Comparison of ENCODE assay signal across 19 cellular contexts in the genomic region with DNA sequence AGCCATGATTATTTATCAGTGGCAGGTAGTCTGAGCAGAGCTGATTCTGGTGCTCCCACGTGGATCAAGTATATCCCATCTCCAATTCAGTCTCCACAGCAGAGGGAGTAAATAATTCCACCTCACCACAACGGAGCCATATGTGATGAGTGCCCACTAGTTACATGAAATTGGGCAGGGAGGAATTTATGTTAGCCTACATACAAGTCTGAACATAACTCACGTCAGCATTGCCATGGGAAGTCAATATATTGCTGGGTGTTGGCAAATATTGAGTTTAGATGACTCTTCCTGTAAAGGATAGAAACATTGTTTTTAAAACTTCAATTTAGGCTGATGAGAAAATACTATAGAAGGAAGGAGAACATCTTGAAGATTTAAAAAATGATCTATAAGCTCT.
DNase-seq lines count a peak whose midpoint lies in the region; ATAC-seq and TF ChIP-seq lines count a peak whose summit lies in the region.
"Had no signal": no experiment of that assay in that cellular context is flagged by ENCODE, and none has a peak within 500 bp of the region (broad histone marks: within the 10 kb centered on the region; RNA-seq: fewer than 3 reads in every experiment).

No MANE protein-coding gene starts in this region.

- H3K9ac ChIP-seq in mammary epithelial cell (ENCODE audit: insufficient read depth, low read length): no peak overlapping the region
- H3K9ac ChIP-seq: BLaER1 had no signal

- H3K4me1 ChIP-seq in mammary epithelial cell (ENCODE audit: insufficient read depth, low read length): no peaks in the 10 kb centered on the region
- no peaks in the 10 kb centered on the region for H3K4me1 ChIP-seq in mucosa of descending colon (ENCODE audit: low read depth)
- H3K4me1 ChIP-seq in left ventricle myocardium inferior: no peaks in the 10 kb centered on the region
- H3K4me1 ChIP-seq: BLaER1, Caco-2, HAP-1 had no signal

- DNase-seq in mammary epithelial cell: peak; percentile 24
- no peak for DNase-seq in MCF 10A (ENCODE audit: unreplicated experiment)
- DNase-seq in epithelial cell of prostate (ENCODE audit: low read depth, low spot score): peak; percentile 10
- DNase-seq in mucosa of descending colon: no peak
- no peak for DNase-seq in left ventricle myocardium inferior
- no peak for DNase-seq in nucleus accumbens (lab: John Stamatoyannopoulos, UW)
- DNase-seq: Caco-2; CD4-positive, CD25-positive, alpha-beta regulatory T cell; CD8-positive, alpha-beta T cell; DMS153; DND-41; GOT3; HFFc6 had no signal

- TF ChIP-seq CTCF in mammary epithelial cell (conservative IDR thresholded peaks at IDR 0.05 in 1 of 2, IDR thresholded peaks at IDR 0.05 in 1 of 2; ENCODE audit: extremely low read depth in 1 of 2, insufficient read depth in 1 of 2, low read depth in 1 of 2, low read length in 2 of 2): no peak
- TF ChIP-seq CTCF in MCF 10A (IDR thresholded peaks at IDR 0.05; ENCODE audit: unreplicated experiment): no peak
- no peak for TF ChIP-seq CTCF in mucosa of descending colon (IDR thresholded peaks at IDR 0.05)
- TF ChIP-seq CTCF in left ventricle myocardium inferior (IDR thresholded peaks at IDR 0.05; ENCODE audit: borderline replicate concordance): no peak

- H3K27ac ChIP-seq in mammary epithelial cell (ENCODE audit: insufficient read depth, low read depth, low read length): no peak overlapping the region
- no peak overlapping the region for H3K27ac ChIP-seq in epithelial cell of prostate
- no peak overlapping the region for H3K27ac ChIP-seq in left ventricle myocardium inferior (replicated peaks)
- H3K27ac ChIP-seq: 22Rv1, BLaER1, C4-2B had no signal

- no peaks in the 10 kb centered on the region for H3K36me3 Mint-ChIP-seq in MCF 10A (ENCODE audit: insufficient read depth, unreplicated experiment)

- no peaks in the 10 kb centered on the region for H4K20me1 ChIP-seq in mammary epithelial cell (ENCODE audit: insufficient read depth, low read length)
- H4K20me1 ChIP-seq: BLaER1 had no signal

- no peaks in the 10 kb centered on the region for H3K9me3 Mint-ChIP-seq in MCF 10A (ENCODE audit: unreplicated experiment)
- H3K9me3 Mint-ChIP-seq: CD8-positive, alpha-beta T cell; HFFc6 had no signal

- no peaks in the 10 kb centered on the region for H3K4me1 Mint-ChIP-seq in MCF 10A (ENCODE audit: insufficient read depth, unreplicated experiment)
- H3K4me1 Mint-ChIP-seq: B cell; CD4-positive, CD25-positive, alpha-beta regulatory T cell had no signal

- in situ Hi-C loops in mammary epithelial cell (cut with MboI; ENCODE audit: low sequenced_read_pairs in 2 of 2): no loop called here

- no peak overlapping the region for H3K27ac Mint-ChIP-seq in MCF 10A (ENCODE audit: low read depth, unreplicated experiment)
- H3K27ac Mint-ChIP-seq: B cell; CD8-positive, alpha-beta T cell; HFFc6 had no signal

- intact Hi-C loops in mammary epithelial cell (cut with micrococcal nuclease): no loop called here
- intact Hi-C loops in MCF 10A (cut with micrococcal nuclease): no loop called here
- intact Hi-C loops in mucosa of descending colon (cut with DNase I, micrococcal nuclease): no loop called here
- intact Hi-C loops in left ventricle myocardium inferior (cut with micrococcal nuclease): no loop called here

- no peaks in the 10 kb centered on the region for H3K27me3 Mint-ChIP-seq in MCF 10A (ENCODE audit: insufficient read depth, unreplicated experiment)
- H3K27me3 Mint-ChIP-seq: B cell; CD4-positive, CD25-positive, alpha-beta regulatory T cell had no signal

- no peak overlapping the region for H2AFZ ChIP-seq in mammary epithelial cell (ENCODE audit: low read depth, low read length)

- ATAC-seq in mucosa of descending colon (peak; percentile 54), HG02588 (IDR thresholded peaks at IDR 0.05; ENCODE audit: unreplicated experiment) (no peak)
- ATAC-seq: CD8-positive, alpha-beta T cell had no signal

- BruUV-seq in mammary epithelial cell (replicated peaks; lab: Mats Ljungman, UMichigan) (no TSS peak), MCF 10A (replicated peaks; lab: Mats Ljungman, UMichigan) (no TSS peak)

- H3K36me3 ChIP-seq in mammary epithelial cell (ENCODE audit: insufficient read depth, low read length): no peaks in the 10 kb centered on the region
- H3K36me3 ChIP-seq in mucosa of descending colon (ENCODE audit: low read depth): no peaks in the 10 kb centered on the region
- peaks cover 11% of the 10 kb centered on the region for H3K36me3 ChIP-seq in left ventricle myocardium inferior
- H3K36me3 ChIP-seq: BLaER1, HAP-1 had no signal

- POLR2A ChIA-PET in MCF 10A (lab: Yijun Ruan, JAX): interaction anchor here (0.6 kb wide), 1 partner anchor 167 kb away, joined by 3 read pairs; no protein-coding TSS in a partner anchor

- no peak overlapping the region for H3K4me3 ChIP-seq in mammary epithelial cell (replicated peaks in 1 of 3; ENCODE audit: insufficient read depth in 1 of 3, low read depth in 2 of 3, low read length in 3 of 3)
- no peak overlapping the region for H3K4me3 ChIP-seq in mucosa of descending colon
- H3K4me3 ChIP-seq in left ventricle myocardium inferior: no peak overlapping the region
- H3K4me3 ChIP-seq: BLaER1, HAP-1 had no signal

- dilution Hi-C loops in mammary epithelial cell (cut with HindIII; ENCODE audit: low sequenced_read_pairs): no loop called here

- H3K4me3 Mint-ChIP-seq in MCF 10A (ENCODE audit: unreplicated experiment): no peak overlapping the region
- H3K4me3 Mint-ChIP-seq: B cell; CD4-positive, CD25-positive, alpha-beta regulatory T cell; CD8-positive, alpha-beta T cell; HFFc6 had no signal

- no peak overlapping the region for H3K4me2 ChIP-seq in mammary epithelial cell (ENCODE audit: insufficient read depth, low read depth, low read length)
- H3K4me2 ChIP-seq: BLaER1 had no signal

- no peaks in the 10 kb centered on the region for H3K79me2 ChIP-seq in mammary epithelial cell (ENCODE audit: insufficient read depth, low read length)

- no peaks in the 10 kb centered on the region for H3K27me3 ChIP-seq in mammary epithelial cell (ENCODE audit: insufficient read depth, low read length)
- H3K27me3 ChIP-seq in left ventricle myocardium inferior (ENCODE audit: low read depth): no peaks in the 10 kb centered on the region
- H3K27me3 ChIP-seq: BLaER1 had no signal

- 54% methylated on average over 3 of the region's 3 CpGs for WGBS in mammary epithelial cell (ENCODE audit: low coverage, missing lambda C conversion rate)

- H3K9me3 ChIP-seq in mammary epithelial cell (replicated peaks; ENCODE audit: insufficient read depth, low read length): no peaks in the 10 kb centered on the region
- no peaks in the 10 kb centered on the region for H3K9me3 ChIP-seq in mucosa of descending colon
- H3K9me3 ChIP-seq in left ventricle myocardium inferior (replicated peaks): no peaks in the 10 kb centered on the region
- H3K9me3 ChIP-seq: BLaER1, Caco-2, HAP-1 had no signal

- CTCF ChIA-PET in mammary epithelial cell (lab: Charles Lee; ENCODE audit: low non-redundant PET): no interaction called here
- CTCF ChIA-PET in MCF 10A (lab: Yijun Ruan, JAX): interaction anchor here (0.6 to 1.3 kb wide), 2 partner anchors 174 to 259 kb away, joined by 3 to 4 read pairs; no protein-coding TSS in a partner anchor

Comparison
In these comparisons a context has a peak if more than half of its experiments do, and no peak if none do; other contexts are left out.
1. DNase-seq: peak in mammary epithelial cell (single experiment) and epithelial cell of prostate (single experiment); none in MCF 10A (single experiment), mucosa of descending colon (0 of 3), left ventricle myocardium inferior (single experiment) and nucleus accumbens (0 of 56).